25 cellular contexts compared by ENCODE assay signal in genomic region chr15:80003171-80003570, GRCh38. TPM values are rescaled to one million over a fixed set of nuclear protein-coding genes. Genes with fewer than 3 reads are reported as not detected.
DNase-seq lines count a peak whose midpoint lies in the region; ATAC-seq and TF ChIP-seq lines count a peak whose summit lies in the region.
"Had no signal": no experiment of that assay in that cellular context is flagged by ENCODE, and none has a peak within 500 bp of the region (broad histone marks: within the 10 kb centered on the region; RNA-seq: fewer than 3 reads in every experiment).

No MANE protein-coding gene starts in this region.

- H3K27ac Mint-ChIP-seq in GM23338 (peak overlapping the region; percentile 66), WTC11 (peak overlapping the region; percentile 97), neural progenitor cell (no peak overlapping the region)
- no peak overlapping the region for H3K27ac Mint-ChIP-seq in T-helper 2 cell treated with Interferon-gamma antibody and Interleukin-4, amounts not matched to agents 5 μg/mL and 100 μg/mL, for 36 hours
- H3K27ac Mint-ChIP-seq: memory B cell; natural killer cell treated with Interleukin-12 subunit alpha and Interleukin-12 subunit beta and Interleukin-15 and Interleukin-18, amount 100 ng/mL, for 72 hours had no signal

- no peaks in the 10 kb centered on the region for H3K9me3 ChIP-seq in neural progenitor cell (ENCODE audit: low read depth)
- H3K9me3 ChIP-seq: esophagus squamous epithelium, HAP-1, psoas muscle, transverse colon had no signal

- H3K27me3 ChIP-seq in GM23338 (ENCODE audit: insufficient read depth) (no peaks in the 10 kb centered on the region), neural progenitor cell (no peaks in the 10 kb centered on the region)
- H3K27me3 ChIP-seq: cardiac muscle cell, dorsolateral prefrontal cortex, esophagus squamous epithelium, heart right ventricle, transverse colon had no signal

- TF ChIP-seq CTCF in GM23338 (conservative IDR thresholded peaks at IDR 0.05; ENCODE audit: low read depth in 2 of 2) (no peak), WTC11 (IDR thresholded peaks at IDR 0.05) (no peak), neural progenitor cell (IDR thresholded peaks at IDR 0.05) (no peak)

- H3K27me3 Mint-ChIP-seq in GM23338 (ENCODE audit: insufficient read depth, low read depth, poor library complexity) (peaks cover 7% of the 10 kb centered on the region), WTC11 (ENCODE audit: low read depth) (no peaks in the 10 kb centered on the region), neural progenitor cell (ENCODE audit: insufficient read depth, low read depth) (peaks cover 4% of the 10 kb centered on the region)
- no peaks in the 10 kb centered on the region for H3K27me3 Mint-ChIP-seq in T-helper 2 cell treated with Interferon-gamma antibody and Interleukin-4, amounts not matched to agents 5 μg/mL and 100 μg/mL, for 36 hours (ENCODE audit: low read depth)
- H3K27me3 Mint-ChIP-seq: memory B cell had no signal

- H3K79me2 ChIP-seq in GM23338 (replicated peaks; ENCODE audit: insufficient read depth) (no peaks in the 10 kb centered on the region), neural progenitor cell (ENCODE audit: low read depth) (no peaks in the 10 kb centered on the region)

- peak; percentile 39; the same call in 2 of the 3 replicates for ATAC-seq in GM23338
- ATAC-seq in WTC11, result peak; percentile 60
- ATAC-seq in HG03520 (IDR thresholded peaks at IDR 0.05; ENCODE audit: unreplicated experiment), result no peak
- ATAC-seq: activated T-cell treated with anti-CD3 and anti-CD28 coated beads, Interleukin-2, amount 50 U/mL, for 4 hours; heart right ventricle; natural killer cell treated with Interleukin-12 subunit alpha and Interleukin-12 subunit beta and Interleukin-15 and Interleukin-18, amount 100 ng/mL, for 72 hours; psoas muscle had no signal

- H2AFZ ChIP-seq in GM23338 (peak overlapping the region; percentile 44), neural progenitor cell (replicated peaks) (peak overlapping the region; percentile 72)

- H3K4me3 ChIP-seq in GM23338 (no peak overlapping the region), neural progenitor cell (no peak overlapping the region)
- H3K4me3 ChIP-seq: cardiac muscle cell, dorsolateral prefrontal cortex, esophagus squamous epithelium, HAP-1, heart right ventricle, psoas muscle, transverse colon had no signal

- H3K4me1 ChIP-seq in GM23338 (ENCODE audit: insufficient read depth) (no peaks in the 10 kb centered on the region; the same call in 1 of the 2 replicates), neural progenitor cell (no peaks in the 10 kb centered on the region)
- H3K4me1 ChIP-seq: esophagus squamous epithelium, HAP-1, heart right ventricle, psoas muscle, transverse colon had no signal

- peak overlapping the region; percentile 82 for H3K27ac ChIP-seq in GM23338 (ENCODE audit: low read depth)
- no peak overlapping the region for H3K27ac ChIP-seq in neural progenitor cell
- H3K27ac ChIP-seq: C4-2B, cardiac muscle cell, esophagus squamous epithelium, heart right ventricle, psoas muscle, transverse colon had no signal

- H4K20me1 ChIP-seq in GM23338 (replicated peaks; ENCODE audit: insufficient read depth), result no peaks in the 10 kb centered on the region
- H4K20me1 ChIP-seq in neural progenitor cell (ENCODE audit: low read depth), result no peaks in the 10 kb centered on the region

- peaks cover 4% of the 10 kb centered on the region; the same call in 1 of the 3 replicates for H3K9me3 Mint-ChIP-seq in GM23338
- H3K9me3 Mint-ChIP-seq in WTC11, result peaks cover 14% of the 10 kb centered on the region
- peaks cover 3% of the 10 kb centered on the region for H3K9me3 Mint-ChIP-seq in neural progenitor cell
- H3K9me3 Mint-ChIP-seq in T-helper 2 cell treated with Interferon-gamma antibody and Interleukin-4, amounts not matched to agents 5 μg/mL and 100 μg/mL, for 36 hours, result peaks cover 10% of the 10 kb centered on the region
- H3K9me3 Mint-ChIP-seq: activated T-cell treated with anti-CD3 and anti-CD28 coated beads, Interleukin-2, amount 50 U/mL, for 4 hours; natural killer cell treated with Interleukin-12 subunit alpha and Interleukin-12 subunit beta and Interleukin-15 and Interleukin-18, amount 100 ng/mL, for 72 hours had no signal

- CTCF ChIA-PET in WTC11 (lab: Charles Lee), result interaction anchor here (0.6 kb wide), 3 partner anchors 92 to 370 kb away, joined by 3 to 4 read pairs (median 4); no protein-coding TSS in a partner anchor

- H3F3A ChIP-seq in GM23338 (replicated peaks; ENCODE audit: low read depth) (peaks cover 8% of the 10 kb centered on the region), neural progenitor cell (ENCODE audit: low read depth) (peaks cover 18% of the 10 kb centered on the region)

- no peaks in the 10 kb centered on the region; the same call in 2 of the 3 replicates for H3K4me1 Mint-ChIP-seq in GM23338
- H3K4me1 Mint-ChIP-seq in WTC11, result peaks cover 26% of the 10 kb centered on the region
- H3K4me1 Mint-ChIP-seq in neural progenitor cell, result no peaks in the 10 kb centered on the region
- no peaks in the 10 kb centered on the region for H3K4me1 Mint-ChIP-seq in T-helper 2 cell treated with Interferon-gamma antibody and Interleukin-4, amounts not matched to agents 5 μg/mL and 100 μg/mL, for 36 hours (ENCODE audit: low read depth)

- H3K9ac ChIP-seq in neural progenitor cell, result no peak overlapping the region

- DNase-seq in NCI-H1417 (lab: John Stamatoyannopoulos, UW) (peak in 2 of 3 experiments; percentile 8 to 33), NCI-H1417 treated with DMSO at 0.1 percent for 48 hours (lab: John Stamatoyannopoulos, UW) (no peak), GM23338 (ENCODE audit: low spot score) (peak; percentile 35), WTC11 (ENCODE audit: low spot score) (no peak), neural progenitor cell (ENCODE audit: low spot score) (no peak), activated gamma-delta T cell treated with Interleukin-2 at 50 U/mL for 16 hours (no peak)
- no peak for DNase-seq in T-helper 2 cell treated with Interferon-gamma antibody and Interleukin-4, amounts not matched to agents 5 μg/mL and 100 μg/mL, for 36 hours (ENCODE audit: low spot score)
- DNase-seq: 8988T; activated T-cell treated with anti-CD3 and anti-CD28 coated beads, Interleukin-2, amount 50 U/mL, for 4 hours; DMS53; esophagus squamous epithelium; heart right ventricle; islet precursor cell; NCI-H1930; psoas muscle; stimulated activated CD4-positive, alpha-beta T cell treated with anti-CD3 and anti-CD28 coated beads, Interleukin-12 subunit alpha, Interleukin-12 subunit beta, amount 100 ng/mL, for 4 hours; stimulated activated naive CD4-positive, alpha-beta T cell; transverse colon had no signal

- H3K36me3 Mint-ChIP-seq in GM23338 (ENCODE audit: low read depth), result no peaks in the 10 kb centered on the region; the same call in 2 of the 3 replicates
- peaks cover 10% of the 10 kb centered on the region for H3K36me3 Mint-ChIP-seq in WTC11
- H3K36me3 Mint-ChIP-seq in neural progenitor cell, result no peaks in the 10 kb centered on the region
- H3K36me3 Mint-ChIP-seq in T-helper 2 cell treated with Interferon-gamma antibody and Interleukin-4, amounts not matched to agents 5 μg/mL and 100 μg/mL, for 36 hours (ENCODE audit: low read depth), result no peaks in the 10 kb centered on the region
- H3K36me3 Mint-ChIP-seq: natural killer cell treated with Interleukin-12 subunit alpha and Interleukin-12 subunit beta and Interleukin-15 and Interleukin-18, amount 100 ng/mL, for 72 hours had no signal

- H3K36me3 ChIP-seq in GM23338 (ENCODE audit: insufficient read depth), result no peaks in the 10 kb centered on the region
- H3K36me3 ChIP-seq in neural progenitor cell, result no peaks in the 10 kb centered on the region
- H3K36me3 ChIP-seq: cardiac muscle cell, esophagus squamous epithelium, HAP-1, heart right ventricle, transverse colon had no signal

- H3K9me2 ChIP-seq in GM23338 (ENCODE audit: insufficient read depth), result no peaks in the 10 kb centered on the region

- H3K4me2 ChIP-seq in GM23338, result no peak overlapping the region
- H3K4me2 ChIP-seq in neural progenitor cell, result no peak overlapping the region

- POLR2A ChIA-PET in WTC11 (lab: Charles Lee), result interaction anchor here (0.6 to 0.8 kb wide), 4 partner anchors 13 to 1531 kb away, joined by 3 to 5 read pairs (median 4); no protein-coding TSS in a partner anchor

- H3K4me3 Mint-ChIP-seq in GM23338, result no peak overlapping the region
- H3K4me3 Mint-ChIP-seq in WTC11, result no peak overlapping the region
- no peak overlapping the region for H3K4me3 Mint-ChIP-seq in neural progenitor cell
- no peak overlapping the region for H3K4me3 Mint-ChIP-seq in T-helper 2 cell treated with Interferon-gamma antibody and Interleukin-4, amounts not matched to agents 5 μg/mL and 100 μg/mL, for 36 hours
- H3K4me3 Mint-ChIP-seq: activated T-cell treated with anti-CD3 and anti-CD28 coated beads, Interleukin-2, amount 50 U/mL, for 4 hours; memory B cell; natural killer cell treated with Interleukin-12 subunit alpha and Interleukin-12 subunit beta and Interleukin-15 and Interleukin-18, amount 100 ng/mL, for 72 hours had no signal

TF ChIP-seq in GM23338, 12 proteins besides CTCF, POLR2A, EP300 and RAD21 (continues in another document):
- no peak for TF ChIP-seq NANOG (IDR thresholded peaks at IDR 0.05; ENCODE audit: borderline replicate concordance)
- no peak for TF ChIP-seq ZNF331 (CRISPR knock-in tag; IDR thresholded peaks at IDR 0.05; ENCODE audit: low read depth)
- TF ChIP-seq JUNB (IDR thresholded peaks at IDR 0.05; ENCODE audit: unreplicated experiment), result no peak
- no peak for TF ChIP-seq POLR2AphosphoS5 (IDR thresholded peaks at IDR 0.05; ENCODE audit: low read depth)
- TF ChIP-seq EZH2 (IDR thresholded peaks at IDR 0.05; ENCODE audit: low read depth, unreplicated experiment), result no peak
- TF ChIP-seq EZH2phosphoT487 (IDR thresholded peaks at IDR 0.05; ENCODE audit: unreplicated experiment), result no peak

TF ChIP-seq in WTC11, 78 proteins besides CTCF, POLR2A, EP300 and RAD21 (continues in another document):
- peak; percentile 99 for TF ChIP-seq TP53 (CRISPR knock-in tag; IDR thresholded peaks at IDR 0.05)

RNA-seq across cellular contexts. Expression of gene BCL2A1, which starts 32.2 kb away (rescaled TPM):
- not detected in 2 replicates for total RNA-seq in GM23338 (2014; rRNA removed; shearing (Covaris generic))
- polyA plus RNA-seq in GM23338 (2016; fragmentation: Nextera tagmentation; extraction: Ambion mirVana), result 0.28 TPM in 1 of 2 replicates, not detected in the other
- 0.25 to 0.32 TPM (median 0.28 TPM) in 3 replicates for total RNA-seq in WTC11 (2021)
- total RNA-seq in neural progenitor cell (ENCODE audit: low replicate concordance), result not detected in 2 replicates
- total RNA-seq: cardiac muscle cell had no signal

RNA-seq across cellular contexts. Expression of gene ZFAND6, which starts 56.3 kb away (rescaled TPM):
- 292 and 346 TPM in 2 replicates for total RNA-seq in GM23338 (2014; rRNA removed; shearing (Covaris generic))
- polyA plus RNA-seq in GM23338 (2016; fragmentation: Nextera tagmentation; extraction: Ambion mirVana), result 169 and 205 TPM in 2 replicates
- total RNA-seq in WTC11 (2021) (108 to 119 TPM (median 114 TPM) in 3 replicates), neural progenitor cell (ENCODE audit: low replicate concordance) (221 and 329 TPM in 2 replicates)

Comparison
In these comparisons a context has a peak if more than half of its experiments do, and no peak if none do; other contexts are left out.
1. DNase-seq: peak in NCI-H1417 (2 of 3) and GM23338 (single experiment); none in NCI-H1417 treated with DMSO at 0.1 percent for 48 hours (single experiment), WTC11 (single experiment), neural progenitor cell (single experiment), activated gamma-delta T cell treated with Interleukin-2 at 50 U/mL for 16 hours (single experiment) and T-helper 2 cell treated with Interferon-gamma antibody and Interleukin-4, amounts not matched to agents 5 μg/mL and 100 μg/mL, for 36 hours (single experiment).
2. H3K27ac Mint-ChIP-seq: peak in GM23338 (single experiment) and WTC11 (single experiment); none in neural progenitor cell (single experiment) and T-helper 2 cell treated with Interferon-gamma antibody and Interleukin-4, amounts not matched to agents 5 μg/mL and 100 μg/mL, for 36 hours (single experiment).